14 cellular contexts compared by ENCODE assay signal in genomic region chr6:107821591-107821990, GRCh38. TPM values are rescaled to one million over a fixed set of nuclear protein-coding genes. Genes with fewer than 3 reads are reported as not detected.
DNase-seq lines count a peak whose midpoint lies in the region; ATAC-seq and TF ChIP-seq lines count a peak whose summit lies in the region.
"Had no signal": no experiment of that assay in that cellular context is flagged by ENCODE, and none has a peak within 500 bp of the region (broad histone marks: within the 10 kb centered on the region; RNA-seq: fewer than 3 reads in every experiment).

No MANE protein-coding gene starts in this region.

- no peak for DNase-seq in T-helper 1 cell
- no peak for DNase-seq in activated naive CD8-positive, alpha-beta T cell treated with anti-CD3 and anti-CD28 coated beads for 36 hours
- no peak for DNase-seq in nephron progenitor cell
- DNase-seq in sciatic nerve (ENCODE audit: low spot score) = no peak
- DNase-seq: anterior cingulate cortex, Caco-2, GDM1, lower lobe of right lung had no signal

- no peak for TF ChIP-seq CTCF in nephron progenitor cell (IDR thresholded peaks at IDR 0.05)

- H3K36me3 Mint-ChIP-seq in T-helper 1 cell treated with Interleukin-12 subunit alpha and Interleukin-12 subunit beta and Interleukin-4 antibody, amounts not matched to agents 30 μg/mL and 1 μg/mL, for 36 hours (ENCODE audit: low read depth) = peaks cover 6% of the 10 kb centered on the region
- no peaks in the 10 kb centered on the region for H3K36me3 Mint-ChIP-seq in IgD-negative memory B cell
- H3K36me3 Mint-ChIP-seq in activated naive CD8-positive, alpha-beta T cell treated with anti-CD3 and anti-CD28 coated beads for 36 hours = peaks cover 5% of the 10 kb centered on the region
- no peaks in the 10 kb centered on the region for H3K36me3 Mint-ChIP-seq in nephron progenitor cell (ENCODE audit: low read depth)

- H3K27ac Mint-ChIP-seq in T-helper 1 cell treated with Interleukin-12 subunit alpha and Interleukin-12 subunit beta and Interleukin-4 antibody, amounts not matched to agents 30 μg/mL and 1 μg/mL, for 36 hours = peak overlapping the region; percentile 99
- peak overlapping the region; percentile 86 to 99 (median 97) for H3K27ac Mint-ChIP-seq in IgD-negative memory B cell
- H3K27ac Mint-ChIP-seq in activated naive CD8-positive, alpha-beta T cell treated with anti-CD3 and anti-CD28 coated beads for 36 hours = peak overlapping the region; percentile 97
- peak overlapping the region; percentile 25 for H3K27ac Mint-ChIP-seq in nephron progenitor cell

- no peak for ATAC-seq in GM19395 (IDR thresholded peaks at IDR 0.05; ENCODE audit: unreplicated experiment)
- ATAC-seq in GM19328 (IDR thresholded peaks at IDR 0.05; ENCODE audit: unreplicated experiment) = no peak
- ATAC-seq in sciatic nerve = no peak
- ATAC-seq: K562 had no signal

- no peaks in the 10 kb centered on the region for H3K9me3 Mint-ChIP-seq in T-helper 1 cell treated with Interleukin-12 subunit alpha and Interleukin-12 subunit beta and Interleukin-4 antibody, amounts not matched to agents 30 μg/mL and 1 μg/mL, for 36 hours
- H3K9me3 Mint-ChIP-seq in IgD-negative memory B cell (no peaks in the 10 kb centered on the region), nephron progenitor cell (no peaks in the 10 kb centered on the region)
- peaks cover 1% of the 10 kb centered on the region for H3K9me3 Mint-ChIP-seq in activated naive CD8-positive, alpha-beta T cell treated with anti-CD3 and anti-CD28 coated beads for 36 hours

- no peaks in the 10 kb centered on the region for H3K27me3 Mint-ChIP-seq in T-helper 1 cell treated with Interleukin-12 subunit alpha and Interleukin-12 subunit beta and Interleukin-4 antibody, amounts not matched to agents 30 μg/mL and 1 μg/mL, for 36 hours (ENCODE audit: low read depth)
- H3K27me3 Mint-ChIP-seq in IgD-negative memory B cell = peaks cover 5% of the 10 kb centered on the region
- H3K27me3 Mint-ChIP-seq in activated naive CD8-positive, alpha-beta T cell treated with anti-CD3 and anti-CD28 coated beads for 36 hours = no peaks in the 10 kb centered on the region
- peaks cover 6% of the 10 kb centered on the region for H3K27me3 Mint-ChIP-seq in nephron progenitor cell (ENCODE audit: low read depth, poor library complexity)

- intact Hi-C loops in sciatic nerve (cut with DNase I) = no loop called here

- peak overlapping the region; percentile 88 for H3K4me3 Mint-ChIP-seq in T-helper 1 cell treated with Interleukin-12 subunit alpha and Interleukin-12 subunit beta and Interleukin-4 antibody, amounts not matched to agents 30 μg/mL and 1 μg/mL, for 36 hours
- H3K4me3 Mint-ChIP-seq in IgD-negative memory B cell (peak overlapping the region; percentile 92 to 97 (median 96)), nephron progenitor cell (no peak overlapping the region)
- H3K4me3 Mint-ChIP-seq in activated naive CD8-positive, alpha-beta T cell treated with anti-CD3 and anti-CD28 coated beads for 36 hours = peak overlapping the region; percentile 81

- H3K4me1 Mint-ChIP-seq in T-helper 1 cell treated with Interleukin-12 subunit alpha and Interleukin-12 subunit beta and Interleukin-4 antibody, amounts not matched to agents 30 μg/mL and 1 μg/mL, for 36 hours (ENCODE audit: low read depth) = peaks cover 66% of the 10 kb centered on the region
- H3K4me1 Mint-ChIP-seq in IgD-negative memory B cell (peaks cover 44 to 52% (median 51%) of the 10 kb centered on the region in 3 donors), nephron progenitor cell (peaks cover 62% of the 10 kb centered on the region)
- peaks cover 78% of the 10 kb centered on the region for H3K4me1 Mint-ChIP-seq in activated naive CD8-positive, alpha-beta T cell treated with anti-CD3 and anti-CD28 coated beads for 36 hours

RNA-seq across cellular contexts. Expression of gene SCML4, which starts 2.5 kb away (rescaled TPM):
- polyA plus RNA-seq in IgD-negative memory B cell = 26.1 TPM
- 10 to 100 TPM; 15.3 to 16.3 TPM for total RNA-seq in activated naive CD8-positive, alpha-beta T cell treated with anti-CD3 and anti-CD28 coated beads for 36 hours
- total RNA-seq in sciatic nerve = 0.80 TPM
- total RNA-seq: osteoblast had no signal
- polyA plus RNA-seq: K562 had no signal

Comparison
In these comparisons a context has a peak if more than half of its experiments do, and no peak if none do; other contexts are left out.
1. H3K27ac Mint-ChIP-seq: peak in every context shown above with its lines; median percentile 99 in T-helper 1 cell treated with Interleukin-12 subunit alpha and Interleukin-12 subunit beta and Interleukin-4 antibody, amounts not matched to agents 30 μg/mL and 1 μg/mL, for 36 hours; 97 in IgD-negative memory B cell; 97 in activated naive CD8-positive, alpha-beta T cell treated with anti-CD3 and anti-CD28 coated beads for 36 hours; 25 in nephron progenitor cell.